Comparison of ENCODE assay signal across 7 cellular contexts in genomic region chr22:43208703-43209522, GRCh38.
"Had no signal": no experiment of that assay in that cellular context is flagged by ENCODE, and none has a peak within 500 bp of the region (broad histone marks: within the 10 kb centered on the region; RNA-seq: fewer than 3 reads in every experiment).

No MANE protein-coding gene starts in this region.

- H2AFZ ChIP-seq: GM23338 had no signal

- H3K9me3 ChIP-seq: HAP-1 had no signal

- DNase-seq: H7, HFFc6, IMR-90 had no signal

- H3K4me3 ChIP-seq: GM23338, HAP-1, K562 had no signal

- H3K4me3 Mint-ChIP-seq: GM23338, HFFc6 had no signal

- H3K4me2 ChIP-seq: GM23338 had no signal

- ATAC-seq: GM23338, K562 had no signal

- FAIRE-seq: HTR-8/SVneo, K562 had no signal

- H3K36me3 ChIP-seq: HAP-1 had no signal

- H3K4me1 ChIP-seq: HAP-1 had no signal

- H3K27ac Mint-ChIP-seq: GM23338, HFFc6 had no signal

- H3K9me3 Mint-ChIP-seq: GM23338, HFFc6 had no signal
